ENCODE assay signal across 8 cellular contexts in the genomic region with DNA sequence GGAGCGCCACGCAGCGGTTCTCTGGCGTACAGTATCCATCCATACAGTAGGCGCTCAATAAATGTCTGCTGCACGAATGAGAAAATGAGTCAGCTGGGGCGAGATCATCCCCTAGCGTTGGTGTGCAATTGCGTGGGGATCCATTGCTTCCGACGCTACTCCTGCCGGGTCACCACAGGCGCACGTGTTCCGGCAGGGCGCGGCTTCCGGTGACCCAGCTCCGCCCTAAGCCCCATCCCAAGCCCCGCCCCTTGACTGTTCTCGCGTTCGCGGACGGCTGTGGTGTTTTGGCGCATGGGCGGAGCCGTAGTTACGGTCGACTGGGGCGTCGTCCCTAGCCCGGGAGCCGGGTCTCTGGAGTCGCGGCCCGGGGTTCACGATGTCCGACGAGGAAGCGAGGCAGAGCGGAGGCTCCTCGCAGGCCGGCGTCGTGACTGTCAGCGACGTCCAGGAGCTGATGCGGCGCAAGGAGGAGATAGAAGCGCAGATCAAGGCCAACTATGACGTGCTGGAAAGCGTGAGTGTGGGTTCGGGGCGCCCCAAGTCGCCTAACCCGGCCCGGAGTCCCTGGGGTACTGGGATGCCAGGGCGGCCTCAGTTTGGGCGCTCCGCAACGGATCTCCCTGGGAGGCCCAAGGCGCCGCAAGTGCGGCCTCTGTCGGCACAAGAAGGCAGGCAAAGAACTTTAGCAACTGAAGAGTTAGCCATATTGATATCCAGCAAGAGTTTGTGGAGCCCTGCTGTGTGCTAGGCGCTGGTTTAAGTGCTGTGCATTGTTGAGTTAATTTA. TPM values are rescaled to one million over a fixed set of nuclear protein-coding genes. Genes with fewer than 3 reads are reported as not detected.
A peak's percentile ranks its signal among the peaks of the same experiment; 100 is the strongest.
DNase-seq lines count a peak whose midpoint lies in the region; ATAC-seq and TF ChIP-seq lines count a peak whose summit lies in the region.

A gene with protein sequence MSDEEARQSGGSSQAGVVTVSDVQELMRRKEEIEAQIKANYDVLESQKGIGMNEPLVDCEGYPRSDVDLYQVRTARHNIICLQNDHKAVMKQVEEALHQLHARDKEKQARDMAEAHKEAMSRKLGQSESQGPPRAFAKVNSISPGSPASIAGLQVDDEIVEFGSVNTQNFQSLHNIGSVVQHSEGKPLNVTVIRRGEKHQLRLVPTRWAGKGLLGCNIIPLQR (plus strand): TSS at position 313 of the 789 bp plus-strand sequence. CDS start 67 bp downstream, at position 380.

- peaks cover 20% of the 10 kb centered on the region for H3K4me1 Mint-ChIP-seq in WTC11

- TF ChIP-seq CTCF in AG09319 (IDR thresholded peaks at IDR 0.05; ENCODE audit: low read depth, low read length) (peak; percentile 79), WTC11 (IDR thresholded peaks at IDR 0.05) (peak; percentile 26; the same call in 1 of the 2 replicates), cardiac fibroblast (IDR thresholded peaks at IDR 0.05; ENCODE audit: low read depth, low read length) (peak; percentile 82)

- H3K27me3 Mint-ChIP-seq in WTC11 (ENCODE audit: low read depth), result peaks cover 26% of the 10 kb centered on the region

- in situ Hi-C loops in GM18951 (cut with MboI; ENCODE audit: low sequenced_read_pairs, unreplicated experiment), result no loop called here

- peak within 1 kb of the TSS; percentile 95 for H3K4me3 Mint-ChIP-seq in WTC11

- DNase-seq in AG09319 (ENCODE audit: extremely low read depth, low read depth), result peak; percentile 96
- DNase-seq in NCI-H226, result peak; percentile 96
- peak; percentile 98 for DNase-seq in WTC11 (ENCODE audit: low spot score)
- peak; percentile 98 to 99 for DNase-seq in cardiac fibroblast (ENCODE audit: low read depth in 2 of 2)
- DNase-seq in iPS-NIHi7 (ENCODE audit: extremely low spot score), result peak; percentile 97
- peak; percentile 87 for DNase-seq in smooth muscle cell of the brain vasculature (ENCODE audit: low read depth, low spot score)

- H3K4me3 ChIP-seq in cardiac fibroblast (replicated peaks in 1 of 2; ENCODE audit: low read depth in 2 of 2, low read length in 2 of 2), result peak within 1 kb of the TSS; percentile 91 to 99

- peaks cover 5% of the 10 kb centered on the region; the same call in 1 of the 2 replicates for H3K9me3 Mint-ChIP-seq in WTC11

- POLR2A ChIA-PET in WTC11 (lab: Charles Lee), result interaction anchor here (0.6 to 1.7 kb wide), 7 partner anchors 27 to 106 kb away, joined by 3 to 8 read pairs (median 3); partner anchors contain the start of gene RHOF

- H3K27ac Mint-ChIP-seq in WTC11, result peak within 1 kb of the TSS; percentile 99

- no peaks in the 10 kb centered on the region for H3K36me3 Mint-ChIP-seq in WTC11

- peak; percentile 92 for TF ChIP-seq POLR2A in GM18951 (IDR thresholded peaks at IDR 0.05; ENCODE audit: extremely low read depth, insufficient read depth, insufficient read length)

- ATAC-seq in HG03196 (IDR thresholded peaks at IDR 0.05; ENCODE audit: unreplicated experiment) (peak; percentile 93), WTC11 (peak; percentile 94)

- CTCF ChIA-PET in WTC11 (lab: Charles Lee), result interaction anchor here (0.7 to 5.1 kb wide), 15 partner anchors 9 to 198 kb away, joined by 3 to 68 read pairs (median 4); partner anchors contain the start of genes CFAP251, MLXIP, RHOF and SETD1B

TF ChIP-seq in WTC11, 78 proteins besides CTCF, POLR2A, EP300 and RAD21 (continues in another document):
- TF ChIP-seq, protein P1, sequence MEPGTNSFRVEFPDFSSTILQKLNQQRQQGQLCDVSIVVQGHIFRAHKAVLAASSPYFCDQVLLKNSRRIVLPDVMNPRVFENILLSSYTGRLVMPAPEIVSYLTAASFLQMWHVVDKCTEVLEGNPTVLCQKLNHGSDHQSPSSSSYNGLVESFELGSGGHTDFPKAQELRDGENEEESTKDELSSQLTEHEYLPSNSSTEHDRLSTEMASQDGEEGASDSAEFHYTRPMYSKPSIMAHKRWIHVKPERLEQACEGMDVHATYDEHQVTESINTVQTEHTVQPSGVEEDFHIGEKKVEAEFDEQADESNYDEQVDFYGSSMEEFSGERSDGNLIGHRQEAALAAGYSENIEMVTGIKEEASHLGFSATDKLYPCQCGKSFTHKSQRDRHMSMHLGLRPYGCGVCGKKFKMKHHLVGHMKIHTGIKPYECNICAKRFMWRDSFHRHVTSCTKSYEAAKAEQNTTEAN (CRISPR knock-in tag; IDR thresholded peaks at IDR 0.05), result peak; percentile 71; the same call in 1 of the 2 replicates
- TF ChIP-seq, protein P2, sequence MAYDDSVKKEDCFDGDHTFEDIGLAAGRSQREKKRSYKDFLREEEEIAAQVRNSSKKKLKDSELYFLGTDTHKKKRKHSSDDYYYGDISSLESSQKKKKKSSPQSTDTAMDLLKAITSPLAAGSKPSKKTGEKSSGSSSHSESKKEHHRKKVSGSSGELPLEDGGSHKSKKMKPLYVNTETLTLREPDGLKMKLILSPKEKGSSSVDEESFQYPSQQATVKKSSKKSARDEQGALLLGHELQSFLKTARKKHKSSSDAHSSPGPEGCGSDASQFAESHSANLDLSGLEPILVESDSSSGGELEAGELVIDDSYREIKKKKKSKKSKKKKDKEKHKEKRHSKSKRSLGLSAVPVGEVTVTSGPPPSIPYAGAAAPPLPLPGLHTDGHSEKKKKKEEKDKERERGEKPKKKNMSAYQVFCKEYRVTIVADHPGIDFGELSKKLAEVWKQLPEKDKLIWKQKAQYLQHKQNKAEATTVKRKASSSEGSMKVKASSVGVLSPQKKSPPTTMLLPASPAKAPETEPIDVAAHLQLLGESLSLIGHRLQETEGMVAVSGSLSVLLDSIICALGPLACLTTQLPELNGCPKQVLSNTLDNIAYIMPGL (CRISPR knock-in tag; IDR thresholded peaks at IDR 0.05), result peak; percentile 98
- TF ChIP-seq GABPB1 (CRISPR knock-in tag; IDR thresholded peaks at IDR 0.05), result peak; percentile 92
- peak; percentile 73 for TF ChIP-seq TP53 (CRISPR knock-in tag; IDR thresholded peaks at IDR 0.05)
- peak; percentile 92 for TF ChIP-seq FOXK1 (CRISPR knock-in tag; IDR thresholded peaks at IDR 0.05)
- 0 out of 2 replicates have a peak, but pooled peaks have one; percentile 62 for TF ChIP-seq E2F5 (CRISPR knock-in tag; IDR thresholded peaks at IDR 0.05)
- no peak for TF ChIP-seq FOXJ3 (CRISPR knock-in tag; IDR thresholded peaks at IDR 0.05; ENCODE audit: borderline replicate concordance)
- TF ChIP-seq CBFB (CRISPR knock-in tag; IDR thresholded peaks at IDR 0.05; ENCODE audit: low read depth), result peak; percentile 89; the same call in 1 of the 2 replicates
- peak; percentile 83; the same call in 1 of the 2 replicates for TF ChIP-seq ZBTB21 (CRISPR knock-in tag; IDR thresholded peaks at IDR 0.05; ENCODE audit: borderline replicate concordance)
- peak; percentile 85 for TF ChIP-seq ESRRA (CRISPR knock-in tag; IDR thresholded peaks at IDR 0.05; ENCODE audit: borderline replicate concordance)
- TF ChIP-seq ZNF317 (CRISPR knock-in tag; IDR thresholded peaks at IDR 0.05; ENCODE audit: borderline replicate concordance, low read depth), result no peak
- TF ChIP-seq, protein P3, sequence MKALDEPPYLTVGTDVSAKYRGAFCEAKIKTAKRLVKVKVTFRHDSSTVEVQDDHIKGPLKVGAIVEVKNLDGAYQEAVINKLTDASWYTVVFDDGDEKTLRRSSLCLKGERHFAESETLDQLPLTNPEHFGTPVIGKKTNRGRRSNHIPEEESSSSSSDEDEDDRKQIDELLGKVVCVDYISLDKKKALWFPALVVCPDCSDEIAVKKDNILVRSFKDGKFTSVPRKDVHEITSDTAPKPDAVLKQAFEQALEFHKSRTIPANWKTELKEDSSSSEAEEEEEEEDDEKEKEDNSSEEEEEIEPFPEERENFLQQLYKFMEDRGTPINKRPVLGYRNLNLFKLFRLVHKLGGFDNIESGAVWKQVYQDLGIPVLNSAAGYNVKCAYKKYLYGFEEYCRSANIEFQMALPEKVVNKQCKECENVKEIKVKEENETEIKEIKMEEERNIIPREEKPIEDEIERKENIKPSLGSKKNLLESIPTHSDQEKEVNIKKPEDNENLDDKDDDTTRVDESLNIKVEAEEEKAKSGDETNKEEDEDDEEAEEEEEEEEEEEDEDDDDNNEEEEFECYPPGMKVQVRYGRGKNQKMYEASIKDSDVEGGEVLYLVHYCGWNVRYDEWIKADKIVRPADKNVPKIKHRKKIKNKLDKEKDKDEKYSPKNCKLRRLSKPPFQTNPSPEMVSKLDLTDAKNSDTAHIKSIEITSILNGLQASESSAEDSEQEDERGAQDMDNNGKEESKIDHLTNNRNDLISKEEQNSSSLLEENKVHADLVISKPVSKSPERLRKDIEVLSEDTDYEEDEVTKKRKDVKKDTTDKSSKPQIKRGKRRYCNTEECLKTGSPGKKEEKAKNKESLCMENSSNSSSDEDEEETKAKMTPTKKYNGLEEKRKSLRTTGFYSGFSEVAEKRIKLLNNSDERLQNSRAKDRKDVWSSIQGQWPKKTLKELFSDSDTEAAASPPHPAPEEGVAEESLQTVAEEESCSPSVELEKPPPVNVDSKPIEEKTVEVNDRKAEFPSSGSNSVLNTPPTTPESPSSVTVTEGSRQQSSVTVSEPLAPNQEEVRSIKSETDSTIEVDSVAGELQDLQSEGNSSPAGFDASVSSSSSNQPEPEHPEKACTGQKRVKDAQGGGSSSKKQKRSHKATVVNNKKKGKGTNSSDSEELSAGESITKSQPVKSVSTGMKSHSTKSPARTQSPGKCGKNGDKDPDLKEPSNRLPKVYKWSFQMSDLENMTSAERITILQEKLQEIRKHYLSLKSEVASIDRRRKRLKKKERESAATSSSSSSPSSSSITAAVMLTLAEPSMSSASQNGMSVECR (CRISPR knock-in tag; IDR thresholded peaks at IDR 0.05; ENCODE audit: borderline replicate concordance), result peak; percentile 97
- peak; percentile 79; the same call in 1 of the 2 replicates for TF ChIP-seq TEAD4 (CRISPR knock-in tag; IDR thresholded peaks at IDR 0.05)
- no peak for TF ChIP-seq MLX (CRISPR knock-in tag; IDR thresholded peaks at IDR 0.05)
- TF ChIP-seq CREM (CRISPR knock-in tag; IDR thresholded peaks at IDR 0.05), result peak; percentile 69; the same call in 1 of the 2 replicates
- TF ChIP-seq FOXP1 (CRISPR knock-in tag; IDR thresholded peaks at IDR 0.05; ENCODE audit: borderline replicate concordance), result peak; percentile 88; the same call in 1 of the 2 replicates

RNA-seq across cellular contexts. Expression of the gene that starts here (rescaled TPM):
- 35.3 to 36.4 TPM (median 36.2 TPM) in 3 replicates for total RNA-seq in WTC11 (2021)

Comparison
In these comparisons a context has a peak if more than half of its experiments do, and no peak if none do; other contexts are left out.
1. Peak in every context shown above with its lines: DNase-seq, ATAC-seq and H3K4me3 ChIP-seq.
2. CTCF ChIP-seq: peak in every context shown above with its lines; median percentile 82 in cardiac fibroblast; 79 in AG09319; 26 in WTC11.